ENCODE assay signal across 1 cellular context in genomic region chr16:28503470-28504259, GRCh38.
TF ChIP-seq lines count a peak whose summit lies in the region.

No MANE protein-coding gene starts in this region.

TF ChIP-seq in GM23338, 12 proteins besides CTCF, POLR2A, EP300 and RAD21:
- TF ChIP-seq CREB1 (CRISPR knock-in tag; IDR thresholded peaks at IDR 0.05; ENCODE audit: low read depth) (no peak), EZH2phosphoT487 (IDR thresholded peaks at IDR 0.05; ENCODE audit: unreplicated experiment) (no peak), ETS1 (IDR thresholded peaks at IDR 0.05) (no peak), NANOG (IDR thresholded peaks at IDR 0.05; ENCODE audit: borderline replicate concordance) (no peak), ZNF462 (CRISPR knock-in tag; IDR thresholded peaks at IDR 0.05) (no peak), STAT1 (IDR thresholded peaks at IDR 0.05; ENCODE audit: unreplicated experiment) (no peak), REST (IDR thresholded peaks at IDR 0.05; ENCODE audit: unreplicated experiment) (no peak), POLR2AphosphoS5 (IDR thresholded peaks at IDR 0.05; ENCODE audit: low read depth) (no peak), ZNF331 (CRISPR knock-in tag; IDR thresholded peaks at IDR 0.05; ENCODE audit: low read depth) (no peak), ZNF114 (CRISPR knock-in tag; IDR thresholded peaks at IDR 0.05) (no peak), JUNB (IDR thresholded peaks at IDR 0.05; ENCODE audit: unreplicated experiment) (no peak), EZH2 (IDR thresholded peaks at IDR 0.05; ENCODE audit: low read depth, unreplicated experiment) (no peak)
